In genomic region chr11:66686801-66687750, GRCh38 we compare ENCODE assay signal across 19 cellular contexts. TPM values are rescaled to one million over a fixed set of nuclear protein-coding genes. Genes with fewer than 3 reads are reported as not detected.
A peak's percentile ranks its signal among the peaks of the same experiment; 100 is the strongest.
DNase-seq lines count a peak whose midpoint lies in the region; ATAC-seq and TF ChIP-seq lines count a peak whose summit lies in the region.
"Had no signal": no experiment of that assay in that cellular context is flagged by ENCODE, and none has a peak within 500 bp of the region (broad histone marks: within the 10 kb centered on the region; RNA-seq: fewer than 3 reads in every experiment).

No MANE protein-coding gene starts in this region.

- BruUV-seq in MCF 10A (replicated peaks; lab: Mats Ljungman, UMichigan) (no TSS peak), PC-9 (replicated peaks; lab: Mats Ljungman, UMichigan) (no TSS peak)

- peak; percentile 45 for DNase-seq in DMS 273 (lab: John Stamatoyannopoulos, UW; ENCODE audit: unreplicated experiment)
- no peak for DNase-seq in DMS 273 treated with DMSO at 0.1 percent for 48 hours (lab: John Stamatoyannopoulos, UW)
- DNase-seq in MCF 10A (ENCODE audit: unreplicated experiment) = no peak
- peak; percentile 54 to 88 for DNase-seq in lower leg skin (ENCODE audit: low spot score in 2 of 2)
- DNase-seq in suprapubic skin (ENCODE audit: low spot score in 2 of 2) = peak in 1 of 2 donors; percentile 71
- DNase-seq in PC-9 = no peak
- DNase-seq in natural killer cell = no peak
- DNase-seq: activated CD4-positive, CD25-positive, alpha-beta regulatory T cell; DMS79; NCI-H1417 treated with DMSO at 0.1 percent for 48 hours; NCI-H345; T-helper 2 cell; thyroid gland had no signal

- H3K4me3 Mint-ChIP-seq in MCF 10A (ENCODE audit: unreplicated experiment) (no peak overlapping the region), natural killer cell (no peak overlapping the region)
- H3K4me3 Mint-ChIP-seq: activated T-helper 17 cell treated with anti-CD3 and anti-CD28 coated beads, Interleukin-2, amount 50 U/mL, for 72 hours had no signal

- CTCF ChIA-PET in MCF 10A (lab: Yijun Ruan, JAX) (interaction anchor here (0.7 to 5.6 kb wide), 2 partner anchors 8 to 288 kb away, joined by 3 to 26 read pairs; no protein-coding TSS in a partner anchor), PC-9 (lab: Charles Lee) (no interaction called here)

- TF ChIP-seq POLR2A in lower leg skin (IDR thresholded peaks at IDR 0.05) (no peak), suprapubic skin (IDR thresholded peaks at IDR 0.05) (no peak)

- H3K36me3 ChIP-seq in suprapubic skin = peaks cover 45% of the 10 kb centered on the region
- no peaks in the 10 kb centered on the region for H3K36me3 ChIP-seq in PC-9 (ENCODE audit: low read depth)
- H3K36me3 ChIP-seq: thyroid gland had no signal

- H3K4me3 ChIP-seq in lower leg skin (ENCODE audit: low read depth, poor library complexity, severe bottlenecking) (no peak overlapping the region), suprapubic skin (no peak overlapping the region), PC-9 (no peak overlapping the region)
- H3K4me3 ChIP-seq: adrenal gland; BLaER1 treated with 17β-estradiol and CSF1 and Interleukin-3, amounts not matched to agents 10 nM and 100 nM; thyroid gland had no signal

- no peaks in the 10 kb centered on the region for H4K20me1 ChIP-seq in PC-9 (ENCODE audit: insufficient read depth)

- no peak for ATAC-seq in natural killer cell
- no peak for ATAC-seq in HG03108 (IDR thresholded peaks at IDR 0.05; ENCODE audit: unreplicated experiment)
- ATAC-seq: activated T-helper 17 cell treated with anti-CD3 and anti-CD28 coated beads, Interleukin-2, amount 50 U/mL, for 72 hours had no signal

- no peak overlapping the region for H2AFZ ChIP-seq in PC-9
- H2AFZ ChIP-seq: parathyroid adenoma had no signal

- TF ChIP-seq EP300 in suprapubic skin (IDR thresholded peaks at IDR 0.05) = no peak

- no peaks in the 10 kb centered on the region for H3K4me1 Mint-ChIP-seq in MCF 10A (ENCODE audit: insufficient read depth, unreplicated experiment)
- H3K4me1 Mint-ChIP-seq in natural killer cell = no peaks in the 10 kb centered on the region
- H3K4me1 Mint-ChIP-seq: activated T-helper 17 cell treated with anti-CD3 and anti-CD28 coated beads, Interleukin-2, amount 50 U/mL, for 72 hours had no signal

- H3K27ac ChIP-seq in suprapubic skin (peak overlapping the region; percentile 86), PC-9 (no peak overlapping the region)
- H3K27ac ChIP-seq: 22Rv1; adrenal gland; BLaER1 treated with 17β-estradiol and CSF1 and Interleukin-3, amounts not matched to agents 10 nM and 100 nM; parathyroid adenoma; thyroid gland had no signal

- H3K27me3 Mint-ChIP-seq in MCF 10A (ENCODE audit: insufficient read depth, unreplicated experiment) (no peaks in the 10 kb centered on the region), natural killer cell (ENCODE audit: low read depth in 2 of 2) (peaks cover 0 to 3% of the 10 kb centered on the region in 2 donors)
- H3K27me3 Mint-ChIP-seq: activated T-helper 17 cell treated with anti-CD3 and anti-CD28 coated beads, Interleukin-2, amount 50 U/mL, for 72 hours had no signal

- POLR2A ChIA-PET in MCF 10A (lab: Yijun Ruan, JAX) (no interaction called here), PC-9 (lab: Charles Lee; ENCODE audit: unreplicated experiment) (no interaction called here)

- peak overlapping the region; percentile 12 for H3K27ac Mint-ChIP-seq in MCF 10A (ENCODE audit: low read depth, unreplicated experiment)
- no peak overlapping the region for H3K27ac Mint-ChIP-seq in natural killer cell
- H3K27ac Mint-ChIP-seq: activated T-helper 17 cell treated with anti-CD3 and anti-CD28 coated beads, Interleukin-2, amount 50 U/mL, for 72 hours had no signal

- no peaks in the 10 kb centered on the region for H3K9me2 ChIP-seq in PC-9 (ENCODE audit: insufficient read depth)

- H3K9me3 ChIP-seq in suprapubic skin (no peaks in the 10 kb centered on the region), PC-9 (ENCODE audit: insufficient read depth, low read depth) (no peaks in the 10 kb centered on the region)
- H3K9me3 ChIP-seq: adrenal gland; BLaER1 treated with 17β-estradiol and CSF1 and Interleukin-3, amounts not matched to agents 10 nM and 100 nM; thyroid gland had no signal

- H3K4me1 ChIP-seq in suprapubic skin (peaks cover 35% of the 10 kb centered on the region), PC-9 (replicated peaks; ENCODE audit: insufficient read depth) (no peaks in the 10 kb centered on the region)
- H3K4me1 ChIP-seq: adrenal gland; BLaER1 treated with 17β-estradiol and CSF1 and Interleukin-3, amounts not matched to agents 10 nM and 100 nM; parathyroid adenoma; thyroid gland had no signal

- TF ChIP-seq CTCF in MCF 10A (IDR thresholded peaks at IDR 0.05; ENCODE audit: unreplicated experiment) (no peak), lower leg skin (IDR thresholded peaks at IDR 0.05) (no peak), suprapubic skin (IDR thresholded peaks at IDR 0.05) (no peak), PC-9 (conservative IDR thresholded peaks at IDR 0.05) (no peak), natural killer cell (IDR thresholded peaks at IDR 0.05) (no peak)

- H3K79me2 ChIP-seq in PC-9 (ENCODE audit: low read depth) = no peaks in the 10 kb centered on the region
- H3K79me2 ChIP-seq: parathyroid adenoma had no signal

- no peak overlapping the region for H3K4me2 ChIP-seq in PC-9
- H3K4me2 ChIP-seq: BLaER1 treated with 17β-estradiol and CSF1 and Interleukin-3, amounts not matched to agents 10 nM and 100 nM had no signal

- H3K36me3 Mint-ChIP-seq in MCF 10A (ENCODE audit: insufficient read depth, unreplicated experiment) (peaks cover 53% of the 10 kb centered on the region), natural killer cell (no peaks in the 10 kb centered on the region)

- H3K9me3 Mint-ChIP-seq in MCF 10A (ENCODE audit: unreplicated experiment) (no peaks in the 10 kb centered on the region), natural killer cell (no peaks in the 10 kb centered on the region)
- H3K9me3 Mint-ChIP-seq: activated T-helper 17 cell treated with anti-CD3 and anti-CD28 coated beads, Interleukin-2, amount 50 U/mL, for 72 hours had no signal

- H3K27me3 ChIP-seq in suprapubic skin = no peaks in the 10 kb centered on the region
- no peaks in the 10 kb centered on the region for H3K27me3 ChIP-seq in PC-9 (ENCODE audit: insufficient read depth, low read depth)
- H3K27me3 ChIP-seq: adrenal gland; BLaER1 treated with 17β-estradiol and CSF1 and Interleukin-3, amounts not matched to agents 10 nM and 100 nM; thyroid gland had no signal

- 56 to 66% methylated on average over 26 to 27 of the region's 33 CpGs for WGBS in lower leg skin, 2 donors
- WGBS in suprapubic skin = 73% methylated on average over 22 of the region's 33 CpGs

- H3F3A ChIP-seq in PC-9 (ENCODE audit: insufficient read depth, low read depth) = no peaks in the 10 kb centered on the region; the same call in 1 of the 2 replicates

- intact Hi-C loops in MCF 10A (cut with micrococcal nuclease) = no loop called here
- intact Hi-C loops in lower leg skin (cut with DNase I; ENCODE audit: low total_unique reads) = no loop called here
- intact Hi-C loops in PC-9 (cut with micrococcal nuclease; ENCODE audit: unreplicated experiment) = no loop called here
- intact Hi-C loops in natural killer cell (cut with micrococcal nuclease) = no loop called here

RNA-seq across cellular contexts. Expression of gene RBM4B, which starts 9.4 kb away (rescaled TPM):
- total RNA-seq in MCF 10A (2022) = 9.5 and 13.5 TPM in 2 replicates
- 10 to 100 TPM in 2 of 4 donors, 1 to 10 TPM in 2; 8.6 to 18.0 (median 12.2) TPM for total RNA-seq in lower leg skin
- 10 to 100 TPM; 16.7 to 27.1 (median 22.0) TPM for total RNA-seq in suprapubic skin
- 17.8 and 24.8 TPM in 2 replicates for total RNA-seq in PC-9 (2021)
- total RNA-seq in natural killer cell = 10 to 100 TPM; 11.1 to 23.0 (median 12.4) TPM

RNA-seq across cellular contexts. Expression of gene SPTBN2, which starts 41.9 kb away (rescaled TPM):
- 46.9 and 47.2 TPM in 2 replicates for total RNA-seq in MCF 10A (2022)
- total RNA-seq in lower leg skin = 100 to 1,000 TPM; 435 to 663 (median 597) TPM
- total RNA-seq in suprapubic skin = 100 to 1,000 TPM; 337 to 544 (median 450) TPM
- total RNA-seq in PC-9 (2021) = 51.0 and 66.8 TPM in 2 replicates
- 1 to 10 TPM in 1 of 3 donors, not detected in 2; 1.1 TPM for total RNA-seq in natural killer cell

RNA-seq across cellular contexts. Expression of gene RBM4, which starts 48.6 kb away (rescaled TPM):
- total RNA-seq in MCF 10A (2022) (171 and 172 TPM in 2 replicates), lower leg skin (10 to 100 TPM; 59.2 to 96.6 (median 76.0) TPM), suprapubic skin (10 to 100 TPM; 82.5 to 100.0 (median 91.4) TPM), PC-9 (2021) (131 and 140 TPM in 2 replicates), natural killer cell (100 to 1,000 TPM; 219 to 241 (median 224) TPM)

Comparison
In these comparisons a context has a peak if more than half of its experiments do, and no peak if none do; other contexts are left out.
1. DNase-seq: peak in DMS 273 (single experiment) and lower leg skin (2 of 2); none in DMS 273 treated with DMSO at 0.1 percent for 48 hours (single experiment), MCF 10A (single experiment), PC-9 (0 of 2) and natural killer cell (single experiment).
2. RNA of gene SPTBN2, which starts 41.9 kb away (total RNA-seq): 435 to 663 TPM in lower leg skin, 337 to 544 TPM in suprapubic skin, 51.0 to 66.8 TPM in PC-9 and 46.9 to 47.2 TPM in MCF 10A; 1.1 TPM in natural killer cell; every median in the first group is over 10 times any median in the second.